Comparison of ENCODE assay signal across 8 cellular contexts in genomic region chr2:42663106-42663755, GRCh38.
DNase-seq lines count a peak whose midpoint lies in the region; ATAC-seq and TF ChIP-seq lines count a peak whose summit lies in the region.

No MANE protein-coding gene starts in this region.

- H3K9me2 ChIP-seq in DOHH2 (replicated peaks; ENCODE audit: control insufficient read depth, low read length) (no peaks in the 10 kb centered on the region), PC-9 (ENCODE audit: insufficient read depth) (no peaks in the 10 kb centered on the region)

- no TSS peak for BruUV-seq in PC-9 (replicated peaks; lab: Mats Ljungman, UMichigan)

- H3K79me2 ChIP-seq in DOHH2 (ENCODE audit: control insufficient read depth, low read length) (peaks cover 5% of the 10 kb centered on the region; the same call in 1 of the 2 replicates), PC-9 (ENCODE audit: low read depth) (peaks cover 18% of the 10 kb centered on the region)

- POLR2A ChIA-PET in PC-9 (lab: Charles Lee; ENCODE audit: unreplicated experiment) = no interaction called here

- no peaks in the 10 kb centered on the region for H3K9me3 ChIP-seq in DOHH2 (ENCODE audit: control insufficient read depth, insufficient read depth, low read length)
- H3K9me3 ChIP-seq in PC-9 (ENCODE audit: insufficient read depth, low read depth) = no peaks in the 10 kb centered on the region
- H3K9me3 ChIP-seq in tibial artery = no peaks in the 10 kb centered on the region

- H3K27ac ChIP-seq in DOHH2 (ENCODE audit: low read depth, low read length) (no peak overlapping the region), PC-9 (no peak overlapping the region), tibial artery (no peak overlapping the region)

- H3K4me2 ChIP-seq in DOHH2 (ENCODE audit: low read length) (no peak overlapping the region), PC-9 (no peak overlapping the region)

- H4K20me1 ChIP-seq in DOHH2 (ENCODE audit: control insufficient read depth, insufficient read depth, low read depth, low read length) (no peaks in the 10 kb centered on the region), PC-9 (ENCODE audit: insufficient read depth) (peaks cover 26% of the 10 kb centered on the region)

- no peaks in the 10 kb centered on the region for H3K27me3 ChIP-seq in DOHH2 (ENCODE audit: control insufficient read depth, low read length)
- H3K27me3 ChIP-seq in PC-9 (ENCODE audit: insufficient read depth, low read depth) = no peaks in the 10 kb centered on the region
- no peaks in the 10 kb centered on the region for H3K27me3 ChIP-seq in tibial artery

- peak; percentile 77 for ATAC-seq in GM21619 (IDR thresholded peaks at IDR 0.05; ENCODE audit: unreplicated experiment)

- no peak overlapping the region for H2AFZ ChIP-seq in PC-9

- TF ChIP-seq CTCF in DOHH2 (IDR thresholded peaks at IDR 0.05; ENCODE audit: low read depth, low read length, poor library complexity, severe bottlenecking) (peak; percentile 98), PC-9 (conservative IDR thresholded peaks at IDR 0.05) (peak; percentile 100), fibroblast of pulmonary artery (IDR thresholded peaks at IDR 0.05; ENCODE audit: low read length, missing control alignments) (peak; percentile 100), tibial artery (IDR thresholded peaks at IDR 0.05) (peak; percentile 91 to 94)

- CTCF ChIA-PET in PC-9 (lab: Charles Lee) = interaction anchor here (0.6 to 0.9 kb wide), 3 partner anchors 13 to 424 kb away, joined by 3 to 10 read pairs (median 3); no protein-coding TSS in a partner anchor

- peaks cover 25% of the 10 kb centered on the region for H3K36me3 ChIP-seq in DOHH2 (ENCODE audit: control insufficient read depth, low read length)
- H3K36me3 ChIP-seq in PC-9 (ENCODE audit: low read depth) = peaks cover 9% of the 10 kb centered on the region; the same call in 1 of the 2 replicates
- H3K36me3 ChIP-seq in tibial artery = peaks cover 0 to 16% (median 0%) of the 10 kb centered on the region in 3 donors

- intact Hi-C loops in PC-9 (cut with micrococcal nuclease; ENCODE audit: unreplicated experiment) = loop anchor here (1.0 to 5.0 kb wide), 7 partner anchors 150 to 821 kb away; partner anchors contain the start of gene COX7A2L
- intact Hi-C loops in tibial artery (cut with DNase I; ENCODE audit: low total_unique reads) = loop anchor here (5.0 kb wide), 1 partner anchor 151 kb away; no protein-coding TSS in a partner anchor

- H3K4me3 ChIP-seq in DOHH2 (ENCODE audit: low read length) (no peak overlapping the region), PC-9 (no peak overlapping the region), fibroblast of pulmonary artery (replicated peaks; ENCODE audit: low read depth, low read length) (no peak overlapping the region), tibial artery (no peak overlapping the region)
- H3K4me3 ChIP-seq in Jurkat, Clone E6-1 (ENCODE audit: low read length) = no peak overlapping the region

- H3K4me1 ChIP-seq in DOHH2 (ENCODE audit: control insufficient read depth, low read length) (peaks cover 7% of the 10 kb centered on the region), PC-9 (replicated peaks; ENCODE audit: insufficient read depth) (no peaks in the 10 kb centered on the region), tibial artery (no peaks in the 10 kb centered on the region)

- H3F3A ChIP-seq in DOHH2 (ENCODE audit: control insufficient read depth, insufficient read depth) (peaks cover 8% of the 10 kb centered on the region), PC-9 (ENCODE audit: insufficient read depth, low read depth) (peaks cover 23% of the 10 kb centered on the region; the same call in 1 of the 2 replicates)

- peak; percentile 81 for DNase-seq in Jurkat, Clone E6-1 (ENCODE audit: low read depth, low spot score)
- DNase-seq in PC-9 (peak; percentile 64 to 73), fibroblast of pulmonary artery (ENCODE audit: low read depth) (peak; percentile 86), non-pigmented ciliary epithelial cell (ENCODE audit: low read depth) (peak; percentile 58), tibial artery (peak; percentile 54 to 69)
- DNase-seq in activated T-cell treated with anti-CD3 and anti-CD28 coated beads, Interleukin-2, amount 50 U/mL, for 48 hours = peak; percentile 57 to 63
